Comparison of ENCODE assay signal across 1 cellular context in genomic region chr13:27774651-27775050, GRCh38.
TF ChIP-seq lines count a peak whose summit lies in the region.

No MANE protein-coding gene starts in this region.

TF ChIP-seq in GM12878, 131 proteins besides CTCF, POLR2A, EP300 and RAD21 (continued from another document):
- TF ChIP-seq, protein P1, sequence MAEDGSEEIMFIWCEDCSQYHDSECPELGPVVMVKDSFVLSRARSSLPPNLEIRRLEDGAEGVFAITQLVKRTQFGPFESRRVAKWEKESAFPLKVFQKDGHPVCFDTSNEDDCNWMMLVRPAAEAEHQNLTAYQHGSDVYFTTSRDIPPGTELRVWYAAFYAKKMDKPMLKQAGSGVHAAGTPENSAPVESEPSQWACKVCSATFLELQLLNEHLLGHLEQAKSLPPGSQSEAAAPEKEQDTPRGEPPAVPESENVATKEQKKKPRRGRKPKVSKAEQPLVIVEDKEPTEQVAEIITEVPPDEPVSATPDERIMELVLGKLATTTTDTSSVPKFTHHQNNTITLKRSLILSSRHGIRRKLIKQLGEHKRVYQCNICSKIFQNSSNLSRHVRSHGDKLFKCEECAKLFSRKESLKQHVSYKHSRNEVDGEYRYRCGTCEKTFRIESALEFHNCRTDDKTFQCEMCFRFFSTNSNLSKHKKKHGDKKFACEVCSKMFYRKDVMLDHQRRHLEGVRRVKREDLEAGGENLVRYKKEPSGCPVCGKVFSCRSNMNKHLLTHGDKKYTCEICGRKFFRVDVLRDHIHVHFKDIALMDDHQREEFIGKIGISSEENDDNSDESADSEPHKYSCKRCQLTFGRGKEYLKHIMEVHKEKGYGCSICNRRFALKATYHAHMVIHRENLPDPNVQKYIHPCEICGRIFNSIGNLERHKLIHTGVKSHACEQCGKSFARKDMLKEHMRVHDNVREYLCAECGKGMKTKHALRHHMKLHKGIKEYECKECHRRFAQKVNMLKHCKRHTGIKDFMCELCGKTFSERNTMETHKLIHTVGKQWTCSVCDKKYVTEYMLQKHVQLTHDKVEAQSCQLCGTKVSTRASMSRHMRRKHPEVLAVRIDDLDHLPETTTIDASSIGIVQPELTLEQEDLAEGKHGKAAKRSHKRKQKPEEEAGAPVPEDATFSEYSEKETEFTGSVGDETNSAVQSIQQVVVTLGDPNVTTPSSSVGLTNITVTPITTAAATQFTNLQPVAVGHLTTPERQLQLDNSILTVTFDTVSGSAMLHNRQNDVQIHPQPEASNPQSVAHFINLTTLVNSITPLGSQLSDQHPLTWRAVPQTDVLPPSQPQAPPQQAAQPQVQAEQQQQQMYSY (CRISPR knock-in tag; IDR thresholded peaks at IDR 0.05) = no peak
- TF ChIP-seq BCL3 (IDR thresholded peaks at IDR 0.05; ENCODE audit: borderline replicate concordance, insufficient read depth, low read depth, low read length, poor library complexity, severe bottlenecking) (no peak), SREBF2 (IDR thresholded peaks at IDR 0.05; ENCODE audit: low read length) (no peak)
